13 cellular contexts compared by ENCODE assay signal in genomic region chr10:802506-802905, GRCh38.
DNase-seq lines count a peak whose midpoint lies in the region; ATAC-seq and TF ChIP-seq lines count a peak whose summit lies in the region.
"Had no signal": no experiment of that assay in that cellular context is flagged by ENCODE, and none has a peak within 500 bp of the region (broad histone marks: within the 10 kb centered on the region; RNA-seq: fewer than 3 reads in every experiment).

No MANE protein-coding gene starts in this region.

- H3K4me3 Mint-ChIP-seq in activated T-cell treated with anti-CD3 and anti-CD28 coated beads, Interleukin-2, amount 50 U/mL, for 24 hours = no peak overlapping the region
- no peak overlapping the region for H3K4me3 Mint-ChIP-seq in activated T-cell treated with anti-CD3 and anti-CD28 coated beads, Interleukin-2, amount 50 U/mL, for 4 hours
- H3K4me3 Mint-ChIP-seq in activated B cell treated with CpG ODN at 0.5 μM for 24 hours = no peak overlapping the region
- no peak overlapping the region for H3K4me3 Mint-ChIP-seq in T-helper 2 cell treated with Interferon-gamma antibody and Interleukin-4, amounts not matched to agents 5 μg/mL and 100 μg/mL, for 36 hours

- peak overlapping the region; percentile 52 for H3K27ac Mint-ChIP-seq in activated T-cell treated with anti-CD3 and anti-CD28 coated beads, Interleukin-2, amount 50 U/mL, for 24 hours
- H3K27ac Mint-ChIP-seq in activated B cell treated with CpG ODN at 0.5 μM for 24 hours = no peak overlapping the region
- no peak overlapping the region for H3K27ac Mint-ChIP-seq in T-helper 2 cell treated with Interferon-gamma antibody and Interleukin-4, amounts not matched to agents 5 μg/mL and 100 μg/mL, for 36 hours

- intact Hi-C loops in activated B cell treated with CpG ODN at 0.5 μM for 24 hours (cut with micrococcal nuclease) (no loop called here), left cardiac atrium (cut with DNase I) (no loop called here)

- DNase-seq in activated T-cell treated with anti-CD3 and anti-CD28 coated beads, Interleukin-2, amount 50 U/mL, for 24 hours = no peak
- DNase-seq in activated T-cell treated with anti-CD3 and anti-CD28 coated beads, Interleukin-2, amount 50 U/mL, for 4 hours = no peak
- DNase-seq in activated B cell treated with CpG ODN at 0.5 μM for 24 hours (peak; percentile 13), mesenteric fat pad (ENCODE audit: low spot score) (peak; percentile 39), NCI-H774 (lab: John Stamatoyannopoulos, UW) (no peak), left cardiac atrium (no peak)
- DNase-seq in T-helper 2 cell treated with Interferon-gamma antibody and Interleukin-4, amounts not matched to agents 5 μg/mL and 100 μg/mL, for 36 hours (ENCODE audit: low spot score) = no peak
- DNase-seq: DMS 273 treated with DMSO at 0.1 percent for 48 hours, GF-D8, NCI-H1417 treated with DMSO at 0.1 percent for 48 hours, NCI-H1930, NCI-H526 treated with DMSO at 0.1 percent for 48 hours had no signal

- peaks cover 16% of the 10 kb centered on the region for H3K9me3 Mint-ChIP-seq in activated T-cell treated with anti-CD3 and anti-CD28 coated beads, Interleukin-2, amount 50 U/mL, for 24 hours
- H3K9me3 Mint-ChIP-seq in activated T-cell treated with anti-CD3 and anti-CD28 coated beads, Interleukin-2, amount 50 U/mL, for 4 hours = peaks cover 23% of the 10 kb centered on the region
- peaks cover 10% of the 10 kb centered on the region for H3K9me3 Mint-ChIP-seq in activated B cell treated with CpG ODN at 0.5 μM for 24 hours
- H3K9me3 Mint-ChIP-seq in T-helper 2 cell treated with Interferon-gamma antibody and Interleukin-4, amounts not matched to agents 5 μg/mL and 100 μg/mL, for 36 hours = peaks cover 18% of the 10 kb centered on the region

- no peak for TF ChIP-seq CTCF in activated B cell treated with CpG ODN at 0.5 μM for 24 hours (IDR thresholded peaks at IDR 0.05)

- H3K27me3 Mint-ChIP-seq in activated T-cell treated with anti-CD3 and anti-CD28 coated beads, Interleukin-2, amount 50 U/mL, for 24 hours = no peaks in the 10 kb centered on the region
- H3K27me3 Mint-ChIP-seq in activated T-cell treated with anti-CD3 and anti-CD28 coated beads, Interleukin-2, amount 50 U/mL, for 4 hours (ENCODE audit: low read depth) = peaks cover 2% of the 10 kb centered on the region
- H3K27me3 Mint-ChIP-seq in activated B cell treated with CpG ODN at 0.5 μM for 24 hours = no peaks in the 10 kb centered on the region
- H3K27me3 Mint-ChIP-seq in T-helper 2 cell treated with Interferon-gamma antibody and Interleukin-4, amounts not matched to agents 5 μg/mL and 100 μg/mL, for 36 hours (ENCODE audit: low read depth) = no peaks in the 10 kb centered on the region

- ATAC-seq in activated T-cell treated with anti-CD3 and anti-CD28 coated beads, Interleukin-2, amount 50 U/mL, for 4 hours = no peak
- ATAC-seq in activated B cell treated with CpG ODN at 0.5 μM for 24 hours (ENCODE audit: low read depth) (no peak), GM19467 (IDR thresholded peaks at IDR 0.05; ENCODE audit: unreplicated experiment) (no peak), left cardiac atrium (no peak)

- POLR2A ChIA-PET in activated B cell treated with CpG ODN at 0.5 μM for 24 hours (lab: Charles Lee) = no interaction called here

- CTCF ChIA-PET in activated B cell treated with CpG ODN at 0.5 μM for 24 hours (lab: Charles Lee) = no interaction called here

- peaks cover 32% of the 10 kb centered on the region for H3K36me3 Mint-ChIP-seq in activated T-cell treated with anti-CD3 and anti-CD28 coated beads, Interleukin-2, amount 50 U/mL, for 24 hours (ENCODE audit: low read depth)
- H3K36me3 Mint-ChIP-seq in activated T-cell treated with anti-CD3 and anti-CD28 coated beads, Interleukin-2, amount 50 U/mL, for 4 hours (ENCODE audit: insufficient read depth) = peaks cover 22% of the 10 kb centered on the region
- H3K36me3 Mint-ChIP-seq in activated B cell treated with CpG ODN at 0.5 μM for 24 hours (ENCODE audit: low read depth) = peaks cover 18% of the 10 kb centered on the region
- peaks cover 12% of the 10 kb centered on the region for H3K36me3 Mint-ChIP-seq in T-helper 2 cell treated with Interferon-gamma antibody and Interleukin-4, amounts not matched to agents 5 μg/mL and 100 μg/mL, for 36 hours (ENCODE audit: low read depth)

- peaks cover 6% of the 10 kb centered on the region for H3K4me1 Mint-ChIP-seq in activated T-cell treated with anti-CD3 and anti-CD28 coated beads, Interleukin-2, amount 50 U/mL, for 24 hours (ENCODE audit: low read depth)
- no peaks in the 10 kb centered on the region for H3K4me1 Mint-ChIP-seq in activated T-cell treated with anti-CD3 and anti-CD28 coated beads, Interleukin-2, amount 50 U/mL, for 4 hours (ENCODE audit: low read depth)
- H3K4me1 Mint-ChIP-seq in activated B cell treated with CpG ODN at 0.5 μM for 24 hours = peaks cover 12% of the 10 kb centered on the region
- H3K4me1 Mint-ChIP-seq in T-helper 2 cell treated with Interferon-gamma antibody and Interleukin-4, amounts not matched to agents 5 μg/mL and 100 μg/mL, for 36 hours (ENCODE audit: low read depth) = peaks cover 7% of the 10 kb centered on the region

Comparison
In these comparisons a context has a peak if more than half of its experiments do, and no peak if none do; other contexts are left out.
1. DNase-seq: peak in activated B cell treated with CpG ODN at 0.5 μM for 24 hours (single experiment) and mesenteric fat pad (single experiment); none in activated T-cell treated with anti-CD3 and anti-CD28 coated beads, Interleukin-2, amount 50 U/mL, for 24 hours (single experiment), activated T-cell treated with anti-CD3 and anti-CD28 coated beads, Interleukin-2, amount 50 U/mL, for 4 hours (single experiment), NCI-H774 (single experiment), left cardiac atrium (single experiment) and T-helper 2 cell treated with Interferon-gamma antibody and Interleukin-4, amounts not matched to agents 5 μg/mL and 100 μg/mL, for 36 hours (single experiment).